In genomic region chr3:12234906-12235305, GRCh38 we compare ENCODE assay signal across 2 cellular contexts.
TF ChIP-seq lines count a peak whose summit lies in the region.

No MANE protein-coding gene starts in this region.

TF ChIP-seq in HepG2, 621 proteins besides CTCF, POLR2A, EP300 and RAD21:
- TF ChIP-seq, protein P1, sequence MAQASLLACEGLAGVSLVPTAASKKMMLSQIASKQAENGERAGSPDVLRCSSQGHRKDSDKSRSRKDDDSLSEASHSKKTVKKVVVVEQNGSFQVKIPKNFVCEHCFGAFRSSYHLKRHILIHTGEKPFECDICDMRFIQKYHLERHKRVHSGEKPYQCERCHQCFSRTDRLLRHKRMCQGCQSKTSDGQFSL (CRISPR knock-in tag; IDR thresholded peaks at IDR 0.05), result no peak
- TF ChIP-seq MAFK (conservative IDR thresholded peaks at IDR 0.05 in 1 of 2, IDR thresholded peaks at IDR 0.05 in 1 of 2; ENCODE audit: low read length in 2 of 2), result peak in 1 of 2 experiments; percentile 59; a peak in 2 of 4 replicates
- TF ChIP-seq MAFF (IDR thresholded peaks at IDR 0.05; ENCODE audit: low read depth, low read length), result 0 out of 2 replicates have a peak, but pooled peaks have one; percentile 23

TF ChIP-seq in K562, 482 proteins besides CTCF, POLR2A, EP300 and RAD21:
- TF ChIP-seq NCOA6 (IDR thresholded peaks at IDR 0.05) (no peak), ZNF316 (IDR thresholded peaks at IDR 0.05) (peak; percentile 34; the same call in 1 of the 2 replicates)
TF ChIP-seq in K562: peak in this region for 1.
